ENCODE assay signal across 10 cellular contexts in genomic region chr9:95736370-95736769, GRCh38.
DNase-seq lines count a peak whose midpoint lies in the region; ATAC-seq and TF ChIP-seq lines count a peak whose summit lies in the region.
"Had no signal": no experiment of that assay in that cellular context is flagged by ENCODE, and none has a peak within 500 bp of the region (broad histone marks: within the 10 kb centered on the region; RNA-seq: fewer than 3 reads in every experiment).

No MANE protein-coding gene starts in this region.

- H3K36me3 Mint-ChIP-seq in progenitor cell of endocrine pancreas (ENCODE audit: insufficient read depth), result no peaks in the 10 kb centered on the region

- H3K27ac Mint-ChIP-seq in progenitor cell of endocrine pancreas, result no peak overlapping the region

- peaks cover 3% of the 10 kb centered on the region for H3K4me1 Mint-ChIP-seq in progenitor cell of endocrine pancreas (ENCODE audit: low read depth)

- no peak for ATAC-seq in GM18909 (IDR thresholded peaks at IDR 0.05; ENCODE audit: poor library complexity, unreplicated experiment)
- ATAC-seq in HG02678 (IDR thresholded peaks at IDR 0.05; ENCODE audit: unreplicated experiment), result no peak
- ATAC-seq: Right ventricle myocardium inferior had no signal

- TF ChIP-seq CTCF in LNCaP clone FGC (IDR thresholded peaks at IDR 0.05; ENCODE audit: control insufficient read depth, extremely low read depth, insufficient read depth), result peak; percentile 53
- TF ChIP-seq CTCF in cardiac fibroblast (IDR thresholded peaks at IDR 0.05; ENCODE audit: low read depth, low read length), result peak; percentile 35
- TF ChIP-seq CTCF in progenitor cell of endocrine pancreas (IDR thresholded peaks at IDR 0.05; ENCODE audit: unreplicated experiment), result peak; percentile 54

- H3K4me3 Mint-ChIP-seq in progenitor cell of endocrine pancreas (ENCODE audit: low read depth), result no peak overlapping the region

- no peaks in the 10 kb centered on the region for H3K9me3 Mint-ChIP-seq in progenitor cell of endocrine pancreas (ENCODE audit: low read depth)

- H3K27me3 Mint-ChIP-seq in progenitor cell of endocrine pancreas, result peaks cover 11% of the 10 kb centered on the region

- DNase-seq in SIG-M5 treated with dmso at 0.1 percent for 504 hours (lab: John Stamatoyannopoulos, UW; ENCODE audit: unreplicated experiment), result peak; percentile 1
- no peak for DNase-seq in SIG-M5 (lab: John Stamatoyannopoulos, UW)
- DNase-seq in LNCaP clone FGC (ENCODE audit: low read depth), result no peak
- DNase-seq in cardiac fibroblast (ENCODE audit: low read depth in 2 of 2), result peak in 1 of 2 donors; percentile 14
- DNase-seq in progenitor cell of endocrine pancreas (ENCODE audit: low spot score, unreplicated experiment), result no peak
- DNase-seq in cerebellum (ENCODE audit: low spot score), result no peak
- DNase-seq: colonic mucosa had no signal

- H3K4me3 ChIP-seq in LNCaP clone FGC (ENCODE audit: low read depth, low read length), result no peak overlapping the region
- H3K4me3 ChIP-seq in cardiac fibroblast (replicated peaks in 1 of 2; ENCODE audit: low read depth in 2 of 2, low read length in 2 of 2), result no peak overlapping the region
- H3K4me3 ChIP-seq: colonic mucosa had no signal
